1 cellular context compared by ENCODE assay signal in the genomic region with DNA sequence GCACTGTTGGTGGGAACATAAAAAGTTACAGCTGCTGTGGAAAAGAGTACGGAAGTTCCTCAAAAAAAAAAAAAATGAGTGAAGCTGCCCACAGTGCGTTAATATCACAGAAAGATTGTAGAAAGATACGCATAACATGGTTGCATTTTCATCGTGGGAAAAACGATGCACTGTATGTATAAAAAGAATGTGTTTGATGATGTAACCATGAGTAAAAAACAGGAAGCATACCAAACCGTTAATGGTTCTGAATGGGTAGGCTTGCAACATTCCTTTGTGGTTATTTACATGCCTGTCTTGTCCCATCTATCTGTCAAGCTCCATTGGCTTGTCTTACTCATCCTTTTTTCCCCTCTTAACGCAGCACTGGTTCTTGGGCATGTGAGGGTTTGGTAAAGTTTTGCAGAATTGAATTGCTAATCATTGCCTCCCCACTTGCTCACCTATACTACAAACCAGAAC.
TF ChIP-seq lines count a peak whose summit lies in the region.

No MANE protein-coding gene starts in this region.

TF ChIP-seq in IMR-90, 13 proteins besides CTCF, POLR2A, EP300 and RAD21 (continued from another document):
- TF ChIP-seq CHD1 (IDR thresholded peaks at IDR 0.05; ENCODE audit: low read depth, low read length) (no peak), MAZ (IDR thresholded peaks at IDR 0.05; ENCODE audit: borderline replicate concordance, low read depth, low read length) (no peak)
